1 cellular context compared by ENCODE assay signal in the genomic region with DNA sequence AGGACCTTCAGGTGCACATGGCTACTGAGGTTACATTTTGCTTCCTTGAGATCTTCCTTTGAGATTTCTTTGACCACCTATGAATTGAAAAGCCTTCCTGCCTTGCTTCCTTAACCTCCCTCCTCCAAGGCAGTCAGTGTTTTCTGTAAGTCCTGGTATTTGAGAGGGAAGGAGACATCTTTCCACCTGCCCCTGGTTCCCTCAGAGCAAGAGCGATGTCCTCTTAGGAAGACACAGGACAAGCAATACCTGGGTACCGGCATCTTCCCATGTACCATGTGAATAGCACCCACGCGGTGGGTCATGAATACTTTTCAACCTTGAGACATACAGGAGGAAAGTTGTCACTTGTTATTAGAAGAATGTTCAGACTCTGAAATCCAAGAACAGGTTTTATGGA.
TF ChIP-seq lines count a peak whose summit lies in the region.

No MANE protein-coding gene starts in this region.

TF ChIP-seq in A549, 52 proteins besides CTCF, POLR2A, EP300 and RAD21:
- no peak for TF ChIP-seq ELK1 (IDR thresholded peaks at IDR 0.05; ENCODE audit: low read depth, low read length)
- TF ChIP-seq RARB (CRISPR knock-in tag; IDR thresholded peaks at IDR 0.05): no peak
- TF ChIP-seq, protein P1, sequence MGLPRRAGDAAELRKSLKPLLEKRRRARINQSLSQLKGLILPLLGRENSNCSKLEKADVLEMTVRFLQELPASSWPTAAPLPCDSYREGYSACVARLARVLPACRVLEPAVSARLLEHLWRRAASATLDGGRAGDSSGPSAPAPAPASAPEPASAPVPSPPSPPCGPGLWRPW (IDR thresholded peaks at IDR 0.05): no peak
- no peak for TF ChIP-seq CEBPB (IDR thresholded peaks at IDR 0.05)
- TF ChIP-seq, protein P2, sequence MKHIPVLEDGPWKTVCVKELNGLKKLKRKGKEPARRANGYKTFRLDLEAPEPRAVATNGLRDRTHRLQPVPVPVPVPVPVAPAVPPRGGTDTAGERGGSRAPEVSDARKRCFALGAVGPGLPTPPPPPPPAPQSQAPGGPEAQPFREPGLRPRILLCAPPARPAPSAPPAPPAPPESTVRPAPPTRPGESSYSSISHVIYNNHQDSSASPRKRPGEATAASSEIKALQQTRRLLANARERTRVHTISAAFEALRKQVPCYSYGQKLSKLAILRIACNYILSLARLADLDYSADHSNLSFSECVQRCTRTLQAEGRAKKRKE (CRISPR knock-in tag; IDR thresholded peaks at IDR 0.05; ENCODE audit: low read depth): no peak
